In genomic region chr19:17335575-17335974, GRCh38 we compare ENCODE assay signal across 10 cellular contexts. TPM values are rescaled to one million over a fixed set of nuclear protein-coding genes. Genes with fewer than 3 reads are reported as not detected.
DNase-seq lines count a peak whose midpoint lies in the region; ATAC-seq, FAIRE-seq and TF ChIP-seq lines count a peak whose summit lies in the region.
"Had no signal": no experiment of that assay in that cellular context is flagged by ENCODE, and none has a peak within 500 bp of the region (broad histone marks: within the 10 kb centered on the region; RNA-seq: fewer than 3 reads in every experiment).

No MANE protein-coding gene starts in this region.

- H3K4me3 ChIP-seq in neural progenitor cell = no peak overlapping the region

- no peak overlapping the region for H3K4me2 ChIP-seq in neural progenitor cell

- no peaks in the 10 kb centered on the region for H3K36me3 ChIP-seq in neural progenitor cell
- H3K36me3 ChIP-seq: uterus had no signal

- no peaks in the 10 kb centered on the region for H3K9me3 Mint-ChIP-seq in CD4-positive, alpha-beta T cell
- H3K9me3 Mint-ChIP-seq in HFFc6 (0 out of 2 replicates have a peak, but pooled peaks cover 4% of the 10 kb centered on the region), brain (no peaks in the 10 kb centered on the region), neural progenitor cell (no peaks in the 10 kb centered on the region)

- H3K27ac ChIP-seq in CD4-positive, alpha-beta T cell (ENCODE audit: low read depth, low read length) = no peak overlapping the region
- H3K27ac ChIP-seq in neural progenitor cell = no peak overlapping the region

- H3K27ac Mint-ChIP-seq in CD4-positive, alpha-beta T cell = peak overlapping the region; percentile 14
- H3K27ac Mint-ChIP-seq in HFFc6 = no peak overlapping the region
- H3K27ac Mint-ChIP-seq in brain = peak overlapping the region; percentile 51 to 98 (median 82)
- H3K27ac Mint-ChIP-seq in neural progenitor cell = no peak overlapping the region

- H3K27me3 ChIP-seq in CD4-positive, alpha-beta T cell (ENCODE audit: control insufficient read depth, insufficient read depth, low read length) = no peaks in the 10 kb centered on the region
- no peaks in the 10 kb centered on the region for H3K27me3 ChIP-seq in neural progenitor cell
- H3K27me3 ChIP-seq: uterus had no signal

- H3K9me3 ChIP-seq in CD4-positive, alpha-beta T cell (ENCODE audit: control insufficient read depth, low read length) = no peaks in the 10 kb centered on the region
- H3K9me3 ChIP-seq in neural progenitor cell (ENCODE audit: low read depth) = no peaks in the 10 kb centered on the region
- H3K9me3 ChIP-seq: uterus had no signal

- H3K36me3 Mint-ChIP-seq in CD4-positive, alpha-beta T cell (ENCODE audit: low read depth) = peaks cover 16% of the 10 kb centered on the region
- H3K36me3 Mint-ChIP-seq in HFFc6 (ENCODE audit: low read depth) = peaks cover 10% of the 10 kb centered on the region
- peaks cover 33% of the 10 kb centered on the region for H3K36me3 Mint-ChIP-seq in brain
- H3K36me3 Mint-ChIP-seq in neural progenitor cell = peaks cover 10% of the 10 kb centered on the region

- no peak for ATAC-seq in CD4-positive, alpha-beta T cell (ENCODE audit: poor library complexity)
- no peak for ATAC-seq in HG03108 (IDR thresholded peaks at IDR 0.05; ENCODE audit: unreplicated experiment)
- ATAC-seq in GM18907 (IDR thresholded peaks at IDR 0.05; ENCODE audit: unreplicated experiment) = no peak

- intact Hi-C loops in CD4-positive, alpha-beta T cell (cut with DNase I, micrococcal nuclease) = loop anchor here (2.0 to 5.0 kb wide), 2 partner anchors 43 kb away; no protein-coding TSS in a partner anchor

- TF ChIP-seq POLR2A in GM12892 (IDR thresholded peaks at IDR 0.05; ENCODE audit: low read depth, low read length) = no peak

- H4K20me1 ChIP-seq in neural progenitor cell (ENCODE audit: low read depth) = peaks cover 5% of the 10 kb centered on the region

- no peak overlapping the region for H3K9ac ChIP-seq in neural progenitor cell

- no peaks in the 10 kb centered on the region for H3K27me3 Mint-ChIP-seq in CD4-positive, alpha-beta T cell
- H3K27me3 Mint-ChIP-seq in HFFc6 (ENCODE audit: insufficient read depth) (peaks cover 3% of the 10 kb centered on the region; the same call in 1 of the 2 replicates), brain (peaks cover 10% of the 10 kb centered on the region), neural progenitor cell (ENCODE audit: insufficient read depth, low read depth) (peaks cover 18% of the 10 kb centered on the region)

- no peak for DNase-seq in CD4-positive, alpha-beta T cell
- DNase-seq in HFFc6 (no peak), neural progenitor cell (ENCODE audit: low spot score) (no peak), GM12892 (ENCODE audit: insufficient read length) (no peak)
- DNase-seq: GDM1, NCI-H1048, uterus had no signal

- no peak for TF ChIP-seq CTCF in CD4-positive, alpha-beta T cell (IDR thresholded peaks at IDR 0.05)
- TF ChIP-seq CTCF in HFFc6 (IDR thresholded peaks at IDR 0.05) = no peak
- no peak for TF ChIP-seq CTCF in brain (conservative IDR thresholded peaks at IDR 0.05)
- no peak for TF ChIP-seq CTCF in neural progenitor cell (IDR thresholded peaks at IDR 0.05)

- CTCF ChIA-PET in CD4-positive, alpha-beta T cell (lab: Charles Lee) = interaction anchor here (1.5 to 2.5 kb wide), 3 partner anchors 30 to 75 kb away, joined by 3 to 8 read pairs (median 6); partner anchors contain the start of gene MRPL34

- peaks cover 48% of the 10 kb centered on the region for H3F3A ChIP-seq in neural progenitor cell (ENCODE audit: low read depth)

- POLR2A ChIA-PET in CD4-positive, alpha-beta T cell (lab: Charles Lee) = interaction anchor here (0.6 to 4.0 kb wide), 6 partner anchors 27 to 260 kb away, joined by 4 to 31 read pairs (median 11); partner anchors contain the start of genes ABHD8, DDA1, MRPL34 and MVB12A

- no peak overlapping the region for H2AFZ ChIP-seq in neural progenitor cell (replicated peaks)

- peaks cover 15% of the 10 kb centered on the region for H3K79me2 ChIP-seq in neural progenitor cell (ENCODE audit: low read depth)

- peak overlapping the region; percentile 93 for H3K4me3 Mint-ChIP-seq in CD4-positive, alpha-beta T cell
- H3K4me3 Mint-ChIP-seq in HFFc6 (peak overlapping the region; percentile 39; the same call in 1 of the 2 replicates), brain (peak overlapping the region; percentile 87 to 97 (median 93)), neural progenitor cell (peak overlapping the region; percentile 100)

- no peak for FAIRE-seq in GM12892 (lab: Jason Lieb, UNC)

- H3K4me1 ChIP-seq in neural progenitor cell = peaks cover 5% of the 10 kb centered on the region

- peaks cover 36% of the 10 kb centered on the region for H3K4me1 Mint-ChIP-seq in CD4-positive, alpha-beta T cell (ENCODE audit: low read depth)
- H3K4me1 Mint-ChIP-seq in HFFc6 (ENCODE audit: low read depth) (peaks cover 12% of the 10 kb centered on the region), brain (peaks cover 48% of the 10 kb centered on the region), neural progenitor cell (peaks cover 21% of the 10 kb centered on the region)

RNA-seq across cellular contexts. Expression of gene ANO8, which starts 0.9 kb away (rescaled TPM):
- total RNA-seq in CD4-positive, alpha-beta T cell = 10 to 100 TPM; 15.3 TPM
- 1 to 10 TPM; 4.4 to 6.0 (median 5.0) TPM for total RNA-seq in HFFc6 (2021; fragmentation: NEBNext Ultra II Directional; extraction: Animal tissue kit (Norgen Biotek cat#: 25700))
- 14.9 TPM for polyA plus RNA-seq in brain (ENCODE audit: insufficient read depth, low read depth, low replicate concordance)
- 11.4 and 25.0 TPM in 2 replicates for total RNA-seq in neural progenitor cell (ENCODE audit: low replicate concordance)
- 0.93 TPM for polyA plus RNA-seq in GM12892 (2012; ENCODE audit: missing spikeins)

RNA-seq across cellular contexts. Expression of gene GTPBP3, which starts 1.8 kb away (rescaled TPM):
- total RNA-seq in CD4-positive, alpha-beta T cell = 10 to 100 TPM; 21.2 to 24.0 TPM
- total RNA-seq in HFFc6 (2021; fragmentation: NEBNext Ultra II Directional; extraction: Animal tissue kit (Norgen Biotek cat#: 25700)) = 10 to 100 TPM in 5 of 6 experiments, 1 to 10 TPM in 1; 9.2 to 14.7 (median 13.0) TPM
- 14.5 TPM for polyA plus RNA-seq in brain (ENCODE audit: insufficient read depth, low read depth, low replicate concordance)
- 13.2 and 47.6 TPM in 2 replicates for total RNA-seq in neural progenitor cell (ENCODE audit: low replicate concordance)
- 14.7 TPM for polyA plus RNA-seq in GM12892 (2012; ENCODE audit: missing spikeins)

RNA-seq across cellular contexts. Expression of gene DDA1, which starts 26.2 kb away (rescaled TPM):
- 10 to 100 TPM; 41.4 to 43.4 TPM for total RNA-seq in CD4-positive, alpha-beta T cell
- 10 to 100 TPM; 77.1 to 92.5 (median 83.4) TPM for total RNA-seq in HFFc6 (2021; fragmentation: NEBNext Ultra II Directional; extraction: Animal tissue kit (Norgen Biotek cat#: 25700))
- 61.4 TPM for polyA plus RNA-seq in brain (ENCODE audit: insufficient read depth, low read depth, low replicate concordance)
- total RNA-seq in neural progenitor cell (ENCODE audit: low replicate concordance) = 21.9 and 27.7 TPM in 2 replicates
- 33.6 TPM for polyA plus RNA-seq in GM12892 (2012; ENCODE audit: missing spikeins)

RNA-seq across cellular contexts. Expression of gene MRPL34, which starts 29.9 kb away (rescaled TPM):
- 10 to 100 TPM; 28.4 to 28.7 TPM for total RNA-seq in CD4-positive, alpha-beta T cell
- total RNA-seq in HFFc6 (2021; fragmentation: NEBNext Ultra II Directional; extraction: Animal tissue kit (Norgen Biotek cat#: 25700)) = 10 to 100 TPM; 43.1 to 56.7 (median 50.4) TPM
- polyA plus RNA-seq in brain (ENCODE audit: insufficient read depth, low read depth, low replicate concordance) = 125 TPM
- total RNA-seq in neural progenitor cell (ENCODE audit: low replicate concordance) = 25.9 and 38.8 TPM in 2 replicates
- 50.8 TPM for polyA plus RNA-seq in GM12892 (2012; ENCODE audit: missing spikeins)

RNA-seq across cellular contexts. Expression of gene ABHD8, which starts 32.4 kb away (rescaled TPM):
- total RNA-seq in CD4-positive, alpha-beta T cell = 1 to 10 TPM; 4.4 to 4.6 TPM
- 1 to 10 TPM; 6.7 to 9.9 (median 8.9) TPM for total RNA-seq in HFFc6 (2021; fragmentation: NEBNext Ultra II Directional; extraction: Animal tissue kit (Norgen Biotek cat#: 25700))
- polyA plus RNA-seq in brain (ENCODE audit: insufficient read depth, low read depth, low replicate concordance) = 45.7 TPM
- total RNA-seq in neural progenitor cell (ENCODE audit: low replicate concordance) = 4.6 and 13.3 TPM in 2 replicates
- polyA plus RNA-seq in GM12892 (2012; ENCODE audit: missing spikeins) = 1.2 TPM

Comparison
In these comparisons a context has a peak if more than half of its experiments do, and no peak if none do; other contexts are left out.
1. H3K27ac Mint-ChIP-seq: peak in CD4-positive, alpha-beta T cell (single experiment) and brain (5 of 5); none in HFFc6 (single experiment) and neural progenitor cell (single experiment).
2. H3K4me3 Mint-ChIP-seq: peak in every context shown above with its lines; median percentile 100 in neural progenitor cell; 93 in CD4-positive, alpha-beta T cell; 93 in brain; 39 in HFFc6.